Comparison of ENCODE assay signal across 8 cellular contexts in the genomic region with DNA sequence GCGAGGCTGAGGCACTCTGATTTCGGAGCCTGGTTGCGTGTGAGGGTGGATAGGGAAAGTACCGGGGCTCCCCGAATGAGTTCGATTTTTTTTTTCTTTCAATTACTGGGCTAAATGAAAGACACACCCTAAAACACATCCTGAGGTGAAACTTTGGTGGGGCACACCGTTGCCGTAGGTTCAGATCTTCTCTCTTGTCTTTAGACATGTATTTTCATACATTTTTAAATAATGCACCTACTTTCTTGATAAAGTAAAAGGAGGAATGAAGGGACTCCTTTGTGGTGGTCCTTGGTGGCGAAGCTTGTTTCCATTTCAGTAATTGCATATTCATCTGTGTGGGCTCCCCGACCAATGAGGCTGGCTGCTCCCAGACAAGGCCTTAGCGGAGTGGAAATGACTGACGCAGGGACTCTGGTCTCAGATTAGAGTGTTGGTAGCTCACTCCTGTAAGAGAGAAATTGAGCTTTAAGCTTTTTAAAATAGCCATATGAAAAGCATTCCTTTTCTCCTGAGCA. TPM values are rescaled to one million over a fixed set of nuclear protein-coding genes. Genes with fewer than 3 reads are reported as not detected.
DNase-seq lines count a peak whose midpoint lies in the region; ATAC-seq, FAIRE-seq and TF ChIP-seq lines count a peak whose summit lies in the region.

No MANE protein-coding gene starts in this region.

- peak; percentile 29 for DNase-seq in AG20443 (ENCODE audit: low spot score)
- DNase-seq in T-helper 1 cell: peak; percentile 43 to 83 (median 62)
- DNase-seq in K562 (ENCODE audit: extremely low read depth in 1 of 4, low spot score in 3 of 4): peak; percentile 29 to 74 (median 38)
- peak; percentile 24 for DNase-seq in stimulated activated CD8-positive, alpha-beta memory T cell treated with anti-CD3 and anti-CD28 coated beads, Interleukin-15, amount 100 ng/mL, for 1 hour (ENCODE audit: low read depth)
- DNase-seq in NCI-H446 treated with DMSO at 0.1 percent for 48 hours (lab: John Stamatoyannopoulos, UW): no peak

- intact Hi-C loops in K562 (cut with micrococcal nuclease): loop anchor here (5.0 kb wide), 1 partner anchor 62 kb away; no protein-coding TSS in a partner anchor

- ATAC-seq in GM18868 (IDR thresholded peaks at IDR 0.05; ENCODE audit: unreplicated experiment) (peak; percentile 56), HG03469 (IDR thresholded peaks at IDR 0.05; ENCODE audit: unreplicated experiment) (peak; percentile 17), K562 (peak; percentile 15; the same call in 1 of the 3 replicates)

- H3K27ac ChIP-seq in K562 (ENCODE audit: extremely low read depth, low read depth, low read length) (peak overlapping the region; percentile 67), liver (ENCODE audit: low read depth in 1 of 2, low read length in 2 of 2) (peak overlapping the region; percentile 94 to 95)

- H3K27me3 ChIP-seq in K562 (ENCODE audit: control insufficient read depth in 2 of 2, insufficient read depth in 2 of 2, low read length in 2 of 2) (no peaks in the 10 kb centered on the region), liver (ENCODE audit: control insufficient read depth in 4 of 4, insufficient read depth in 4 of 4, low read length in 3 of 4) (no peaks in the 10 kb centered on the region)

- peak overlapping the region; percentile 89 for H3K4me3 ChIP-seq in K562
- H3K4me3 ChIP-seq in liver (ENCODE audit: low read depth in 1 of 3, low read length in 3 of 3): peak overlapping the region; percentile 52 to 83 (median 81)

- TF ChIP-seq EP300 in K562 (IDR thresholded peaks at IDR 0.05; ENCODE audit: low read length): no peak

- no TSS peak for BruUV-seq in K562 (replicated peaks; lab: Mats Ljungman, UMichigan)

- H3K9me1 ChIP-seq in K562 (ENCODE audit: control insufficient read depth, insufficient read depth, low read length): no peaks in the 10 kb centered on the region

- no peaks in the 10 kb centered on the region for H3K36me3 ChIP-seq in K562 (ENCODE audit: control insufficient read depth, insufficient read depth, low read length)
- no peaks in the 10 kb centered on the region for H3K36me3 ChIP-seq in liver (ENCODE audit: control insufficient read depth in 4 of 4, insufficient read depth in 3 of 4, low read depth in 1 of 4, low read length in 3 of 4)

- H3K9me3 ChIP-seq in K562 (replicated peaks; ENCODE audit: control insufficient read depth, insufficient read depth, low read depth, low read length) (no peaks in the 10 kb centered on the region), liver (ENCODE audit: control insufficient read depth in 4 of 4, low read length in 3 of 4) (no peaks in the 10 kb centered on the region)

- TF ChIP-seq RAD21 in K562 (CRISPR knock-in tag; conservative IDR thresholded peaks at IDR 0.05 in 1 of 2, IDR thresholded peaks at IDR 0.05 in 1 of 2): no peak
- no peak for TF ChIP-seq RAD21 in liver (IDR thresholded peaks at IDR 0.05)

- peaks cover 19% of the 10 kb centered on the region; the same call in 2 of the 3 replicates for H3K79me2 ChIP-seq in K562 (ENCODE audit: control insufficient read depth, insufficient read depth, low read length)

- peaks cover 6% of the 10 kb centered on the region; the same call in 1 of the 2 replicates for H4K20me1 ChIP-seq in K562 (replicated peaks; ENCODE audit: control insufficient read depth, insufficient read depth, low read length)

- POLR2A ChIA-PET in K562 (lab: Yijun Ruan, JAX): interaction anchor here (0.6 to 1.0 kb wide), 2 partner anchors 32 to 189 kb away, joined by 3 read pairs; no protein-coding TSS in a partner anchor

- H3K9ac ChIP-seq in K562 (ENCODE audit: insufficient read depth in 1 of 2, low read depth in 2 of 2, low read length in 2 of 2) (peak overlapping the region; percentile 52 to 94), liver (ENCODE audit: low read depth in 1 of 2, low read length in 2 of 2) (peak overlapping the region; percentile 56 to 91)

- in situ Hi-C loops in K562 (cut with MboI): loop anchor here (5.0 kb wide), 1 partner anchor 62 kb away; no protein-coding TSS in a partner anchor

- TF ChIP-seq CTCF in K562 (IDR thresholded peaks at IDR 0.05 in 2 of 3, conservative IDR thresholded peaks at IDR 0.05 in 1 of 3; ENCODE audit: insufficient read depth in 2 of 3, low read depth in 1 of 3, low read length in 3 of 3): no peak
- no peak for TF ChIP-seq CTCF in liver (IDR thresholded peaks at IDR 0.05; ENCODE audit: low read depth, low read length, missing input control)

- 3% methylated on average over 12 of the region's 12 CpGs for WGBS in K562 (ENCODE audit: insufficient coverage, low coverage, missing lambda C conversion rate)
- 11% methylated on average over 12 of the region's 12 CpGs for WGBS in liver

- peak overlapping the region; percentile 86 for H2AFZ ChIP-seq in K562 (ENCODE audit: low read depth, low read length)

- H3K4me2 ChIP-seq in K562 (ENCODE audit: insufficient read depth, low read length): peak overlapping the region; percentile 75

- TF ChIP-seq POLR2A in K562 (conservative IDR thresholded peaks at IDR 0.05): no peak

- peaks cover 17 to 38% of the 10 kb centered on the region in 2 experiments for H3K4me1 ChIP-seq in K562 (replicated peaks in 1 of 2; ENCODE audit: control insufficient read depth in 2 of 2, insufficient read depth in 2 of 2, low read length in 2 of 2)
- peaks cover 0 to 26% (median 9%) of the 10 kb centered on the region in 4 donors for H3K4me1 ChIP-seq in liver (ENCODE audit: control insufficient read depth in 4 of 4, insufficient read depth in 4 of 4, low read length in 3 of 4)

- CTCF ChIA-PET in K562 (lab: Yijun Ruan, JAX; ENCODE audit: low intra/inter-chr PET ratio): no interaction called here

- FAIRE-seq in K562 (lab: Jason Lieb, UNC): peak; percentile 69

TF ChIP-seq in K562, 482 proteins besides CTCF, POLR2A, EP300 and RAD21 (continues in another document):
- TF ChIP-seq CREB1 (IDR thresholded peaks at IDR 0.05): no peak
- TF ChIP-seq CREB1 (CRISPR knock-in tag; IDR thresholded peaks at IDR 0.05): no peak
- TF ChIP-seq STAT5B (CRISPR knock-in tag; IDR thresholded peaks at IDR 0.05): no peak
- TF ChIP-seq CEBPG (CRISPR knock-in tag; IDR thresholded peaks at IDR 0.05): no peak
- 0 out of 4 replicates have a peak, but pooled peaks of 1 of the 2 experiments have one; percentile 8 for TF ChIP-seq CEBPG (tag; conservative IDR thresholded peaks at IDR 0.05 in 1 of 2, IDR thresholded peaks at IDR 0.05 in 1 of 2)
- TF ChIP-seq GTF2E2 (tag; IDR thresholded peaks at IDR 0.05): 0 out of 2 replicates have a peak, but pooled peaks have one; percentile 68
- TF ChIP-seq, protein P1, sequence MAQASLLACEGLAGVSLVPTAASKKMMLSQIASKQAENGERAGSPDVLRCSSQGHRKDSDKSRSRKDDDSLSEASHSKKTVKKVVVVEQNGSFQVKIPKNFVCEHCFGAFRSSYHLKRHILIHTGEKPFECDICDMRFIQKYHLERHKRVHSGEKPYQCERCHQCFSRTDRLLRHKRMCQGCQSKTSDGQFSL (CRISPR knock-in tag; IDR thresholded peaks at IDR 0.05): no peak
- TF ChIP-seq, protein P1 (tag; IDR thresholded peaks at IDR 0.05): no peak

TF ChIP-seq in liver, 16 proteins besides CTCF, POLR2A, EP300 and RAD21:
- TF ChIP-seq FOXA2 (IDR thresholded peaks at IDR 0.05) (no peak), YY1 (IDR thresholded peaks at IDR 0.05) (no peak), TAF1 (conservative IDR thresholded peaks at IDR 0.05) (no peak), GABPA (IDR thresholded peaks at IDR 0.05 in 1 of 2, conservative IDR thresholded peaks at IDR 0.05 in 1 of 2) (no peak), EGR1 (IDR thresholded peaks at IDR 0.05; ENCODE audit: low read depth in 2 of 2) (no peak), HNF4A (conservative IDR thresholded peaks at IDR 0.05) (no peak), JUND (IDR thresholded peaks at IDR 0.05) (no peak), HNF4G (IDR thresholded peaks at IDR 0.05) (no peak)
- TF ChIP-seq, protein P2, sequence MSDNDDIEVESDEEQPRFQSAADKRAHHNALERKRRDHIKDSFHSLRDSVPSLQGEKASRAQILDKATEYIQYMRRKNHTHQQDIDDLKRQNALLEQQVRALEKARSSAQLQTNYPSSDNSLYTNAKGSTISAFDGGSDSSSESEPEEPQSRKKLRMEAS (IDR thresholded peaks at IDR 0.05): no peak

RNA-seq across cellular contexts. Expression of a gene that starts 0.8 kb away (rescaled TPM):
- 14.7 and 55.1 TPM in 2 replicates for total RNA-seq in K562 (2011; cell fraction: chromatin; rRNA removed; ENCODE audit: low replicate concordance)
- 6.0 and 8.9 TPM in 2 replicates for total RNA-seq in K562 (2011; cell fraction: nucleolus; rRNA removed)
- 11.3 and 12.2 TPM in 2 replicates for total RNA-seq in K562 (2011; cell fraction: nucleoplasm; rRNA removed)
- total RNA-seq in K562 (2014; rRNA removed): 5.6 and 6.7 TPM in 2 replicates
- total RNA-seq in K562 (2014; rRNA removed; fragmentation: Illumina TruSeq; extraction: Trizol): 12.0 and 13.9 TPM in 2 replicates
- 11.6 and 13.1 TPM in 2 replicates for total RNA-seq in K562 (2015; rRNA removed; fragmentation: Illumina TruSeq; extraction: Trizol)
- 14.1 and 15.1 TPM in 2 replicates for total RNA-seq in K562 (2021)
- 14.8 and 16.7 TPM in 2 replicates for polyA plus RNA-seq in K562 (2011; rRNA removed)
- 3.2 and 6.6 TPM in 2 replicates for polyA plus RNA-seq in K562 (2011; cell fraction: cytosol; rRNA removed)
- 4.8 and 9.8 TPM in 2 replicates for polyA plus RNA-seq in K562 (2011; cell fraction: nucleus; rRNA removed)
- polyA plus RNA-seq in K562 (2012): 5.9 and 7.7 TPM in 2 replicates
- polyA plus RNA-seq in K562 (2014; fragmentation: Illumina TruSeq; extraction: Trizol): 7.0 and 9.7 TPM in 2 replicates
- 1 to 10 TPM; 2.7 to 2.9 TPM for polyA plus RNA-seq in K562 (2014; fragmentation: Nextera tagmentation; extraction: Ambion mirVana)
- 3.1 and 4.0 TPM in 2 replicates for polyA plus RNA-seq in K562 (2014; rRNA removed)
- 31.4 and 46.2 TPM in 2 replicates for polyA minus RNA-seq in K562 (2011; rRNA and poly(A)+ RNA removed)
- 10.7 and 26.6 TPM in 2 replicates for polyA minus RNA-seq in K562 (2011; cell fraction: cytosol; rRNA and poly(A)+ RNA removed)
- 18.3 and 50.9 TPM in 2 replicates for polyA minus RNA-seq in K562 (2011; cell fraction: nucleus; rRNA and poly(A)+ RNA removed)
- total RNA-seq in liver: 10 to 100 TPM in 1 of 2 donors, 1 to 10 TPM in 1; 6.5 to 18.2 TPM
- 10 to 100 TPM in 1 of 2 donors, 1 to 10 TPM in 1; 5.6 to 17.7 TPM for polyA plus RNA-seq in liver
